Comparison of ENCODE assay signal across 8 cellular contexts in the genomic region with DNA sequence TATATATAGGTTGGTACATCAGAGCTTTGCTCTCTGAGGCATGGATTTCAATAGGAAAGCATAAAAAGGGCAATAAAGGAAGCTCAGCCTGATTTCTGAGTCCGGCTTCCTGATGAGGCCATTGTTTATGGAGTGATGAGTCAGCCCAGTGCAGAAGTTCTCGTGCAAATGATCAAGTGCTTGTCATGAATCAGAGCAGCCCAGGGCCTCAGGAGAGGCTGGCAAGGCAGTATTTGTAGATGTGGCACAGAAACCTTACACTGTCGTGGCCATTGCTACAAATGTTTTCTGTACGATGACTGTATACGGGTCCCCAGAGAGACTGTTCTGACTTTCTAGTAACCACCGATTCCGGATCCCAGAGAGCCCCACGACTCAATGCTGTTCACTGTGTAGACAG. TPM values are rescaled to one million over a fixed set of nuclear protein-coding genes. Genes with fewer than 3 reads are reported as not detected.
DNase-seq lines count a peak whose midpoint lies in the region; FAIRE-seq and TF ChIP-seq lines count a peak whose summit lies in the region.

No MANE protein-coding gene starts in this region.

- H3K27ac ChIP-seq in ascending aorta = peak overlapping the region; percentile 87 to 91
- peak overlapping the region; percentile 88 for H3K27ac ChIP-seq in keratinocyte (ENCODE audit: control insufficient read depth, insufficient read depth, low read length)

- H3K9ac ChIP-seq in keratinocyte (ENCODE audit: control insufficient read depth, extremely low read depth, insufficient read depth, low read length) = peak overlapping the region; percentile 68

- peaks cover 20% of the 10 kb centered on the region for H3K4me1 Mint-ChIP-seq in Caco-2 (ENCODE audit: low read depth, unreplicated experiment)
- peaks cover 7% of the 10 kb centered on the region for H3K4me1 Mint-ChIP-seq in type B pancreatic cell (ENCODE audit: unreplicated experiment)

- no peak for TF ChIP-seq CTCF in Caco-2 (IDR thresholded peaks at IDR 0.05; ENCODE audit: insufficient read depth in 1 of 2, low read depth in 1 of 2, low read length in 1 of 2, severe bottlenecking in 1 of 2, unreplicated experiment in 1 of 2)
- TF ChIP-seq CTCF in ascending aorta (IDR thresholded peaks at IDR 0.05) = no peak
- TF ChIP-seq CTCF in keratinocyte (optimal IDR thresholded peaks at IDR 0.05 in 1 of 3, IDR thresholded peaks at IDR 0.05 in 1 of 3, conservative IDR thresholded peaks at IDR 0.05 in 1 of 3; ENCODE audit: extremely low read depth in 1 of 3, insufficient read depth in 2 of 3, low read length in 3 of 3) = no peak
- no peak for TF ChIP-seq CTCF in type B pancreatic cell (conservative IDR thresholded peaks at IDR 0.05)

- no peaks in the 10 kb centered on the region for H3K79me2 ChIP-seq in keratinocyte (ENCODE audit: control insufficient read depth, insufficient read depth, low read length)

- intact Hi-C loops in Caco-2 (cut with micrococcal nuclease; ENCODE audit: unreplicated experiment) = no loop called here
- intact Hi-C loops in ascending aorta (cut with DNase I) = loop anchor here (10.0 kb wide), 3 partner anchors 173 to 933 kb away; a partner anchor contains a TSS

- POLR2A ChIA-PET in Caco-2 (lab: Charles Lee) = interaction anchor here (0.6 to 1.2 kb wide), 2 partner anchors 88 to 218 kb away, joined by 3 to 6 read pairs; no protein-coding TSS in a partner anchor

- H3K9me3 ChIP-seq in Caco-2 (no peaks in the 10 kb centered on the region), ascending aorta (no peaks in the 10 kb centered on the region), keratinocyte (ENCODE audit: control insufficient read depth, low read depth, low read length) (no peaks in the 10 kb centered on the region)

- dilution Hi-C loops in keratinocyte (cut with MboI; ENCODE audit: extremely low pct_ligation_motif_present, low sequenced_read_pairs) = no loop called here

- H3K4me1 ChIP-seq in Caco-2 = peaks cover 30% of the 10 kb centered on the region
- peaks cover 21 to 46% of the 10 kb centered on the region in 2 donors for H3K4me1 ChIP-seq in ascending aorta
- peaks cover 21% of the 10 kb centered on the region for H3K4me1 ChIP-seq in keratinocyte (ENCODE audit: control insufficient read depth, extremely low read depth, insufficient read depth, low read length)

- no peaks in the 10 kb centered on the region for H3K9me1 ChIP-seq in keratinocyte (ENCODE audit: control insufficient read depth, extremely low read depth, insufficient read depth, low read length)

- CTCF ChIA-PET in Caco-2 (lab: Charles Lee) = interaction anchor here (1.0 to 1.1 kb wide), 2 partner anchors 10 to 15 kb away, joined by 3 read pairs; no protein-coding TSS in a partner anchor

- H3K9me3 Mint-ChIP-seq in Caco-2 (ENCODE audit: unreplicated experiment) (peaks cover 10% of the 10 kb centered on the region), type B pancreatic cell (peaks cover 4% of the 10 kb centered on the region)

- peak; percentile 41 to 69 for DNase-seq in Caco-2
- DNase-seq in M059J (ENCODE audit: low read depth) = peak; percentile 99
- peak; percentile 82 to 93 for DNase-seq in ascending aorta (ENCODE audit: low spot score in 2 of 2)
- peak; percentile 52 for DNase-seq in keratinocyte (ENCODE audit: low read depth, low spot score)
- DNase-seq in type B pancreatic cell (ENCODE audit: extremely low spot score, unreplicated experiment) = no peak
- no peak for DNase-seq in activated gamma-delta T cell (lab: John Stamatoyannopoulos, UW)
- DNase-seq in NCI-H1436 treated with DMSO at 0.1 percent for 48 hours (lab: John Stamatoyannopoulos, UW) = no peak
- DNase-seq in midbrain (lab: John Stamatoyannopoulos, UW) = no peak

- BruUV-seq in Caco-2 (replicated peaks; lab: Mats Ljungman, UMichigan) = no TSS peak

- H3K27me3 ChIP-seq in Caco-2 (replicated peaks; ENCODE audit: control insufficient read depth, insufficient read depth, low read length) = no peaks in the 10 kb centered on the region
- H3K27me3 ChIP-seq in ascending aorta = no peaks in the 10 kb centered on the region
- H3K27me3 ChIP-seq in keratinocyte (ENCODE audit: control insufficient read depth, extremely low read depth, insufficient read depth, low read length) = peaks cover 3% of the 10 kb centered on the region

- no peaks in the 10 kb centered on the region for H4K20me1 ChIP-seq in keratinocyte (ENCODE audit: control insufficient read depth, extremely low read depth, insufficient read depth, low read length)

- H3K4me3 ChIP-seq in Caco-2 (ENCODE audit: low read depth, low read length) = no peak overlapping the region
- H3K4me3 ChIP-seq in ascending aorta = peak overlapping the region in 1 of 2 donors; percentile 5
- no peak overlapping the region for H3K4me3 ChIP-seq in keratinocyte (ENCODE audit: control insufficient read depth in 2 of 3, extremely low read depth in 1 of 3, insufficient read depth in 2 of 3, low read depth in 1 of 3, low read length in 3 of 3)

- H3K27me3 Mint-ChIP-seq in Caco-2 (ENCODE audit: insufficient read depth, unreplicated experiment) (no peaks in the 10 kb centered on the region), type B pancreatic cell (peaks cover 3% of the 10 kb centered on the region)

- H3K36me3 ChIP-seq in Caco-2 (ENCODE audit: control insufficient read depth, insufficient read depth, low read length) (no peaks in the 10 kb centered on the region; the same call in 1 of the 2 replicates), ascending aorta (no peaks in the 10 kb centered on the region), keratinocyte (ENCODE audit: control insufficient read depth in 2 of 2, extremely low read depth in 1 of 2, insufficient read depth in 2 of 2, low read length in 2 of 2) (no peaks in the 10 kb centered on the region)

- H3K27ac Mint-ChIP-seq in Caco-2 (ENCODE audit: unreplicated experiment) = peak overlapping the region; percentile 81
- peak overlapping the region; percentile 93 for H3K27ac Mint-ChIP-seq in type B pancreatic cell

- FAIRE-seq in keratinocyte (lab: Jason Lieb, UNC) = peak; percentile 99

- peak overlapping the region; percentile 55 for H2AFZ ChIP-seq in keratinocyte (ENCODE audit: control insufficient read depth, low read length)

- no peak overlapping the region for H3K4me3 Mint-ChIP-seq in Caco-2 (ENCODE audit: unreplicated experiment)
- peak overlapping the region; percentile 27 for H3K4me3 Mint-ChIP-seq in type B pancreatic cell

- H3K4me2 ChIP-seq in keratinocyte (ENCODE audit: control insufficient read depth, extremely low read depth, insufficient read depth, low read depth, low read length) = peak overlapping the region; percentile 43

- H3K36me3 Mint-ChIP-seq in Caco-2 (ENCODE audit: insufficient read depth, unreplicated experiment) (no peaks in the 10 kb centered on the region), type B pancreatic cell (no peaks in the 10 kb centered on the region)

RNA-seq across cellular contexts. Expression of a gene that starts 26.7 kb away (rescaled TPM):
- total RNA-seq in Caco-2 (2022) = 0.20 and 0.21 TPM in 2 replicates
- not detected in 2 replicates for total RNA-seq in M059J (2014; rRNA removed; shearing (Covaris generic))
- not detected for total RNA-seq in ascending aorta
- 0.03 TPM in 1 of 3 replicates, not detected in the others for polyA plus RNA-seq in keratinocyte
- polyA plus RNA-seq in keratinocyte (2011; ENCODE audit: low read depth) = not detected
- polyA plus RNA-seq in keratinocyte (2011; cell fraction: cytosol; rRNA removed) = not detected in 2 replicates
- not detected in 2 replicates for polyA plus RNA-seq in keratinocyte (2011; cell fraction: nucleus; rRNA removed)
- polyA plus RNA-seq in keratinocyte (2012; ENCODE audit: low replicate concordance) = not detected in 2 replicates
- polyA minus RNA-seq in keratinocyte = not detected in 3 replicates
- not detected for polyA minus RNA-seq in keratinocyte (2011; cell fraction: cytosol; rRNA and poly(A)+ RNA removed)
- not detected in 2 replicates for polyA minus RNA-seq in keratinocyte (2011; cell fraction: nucleus; rRNA and poly(A)+ RNA removed)
- 0.36 and 1.0 TPM in 2 replicates for total RNA-seq in type B pancreatic cell (ENCODE audit: low replicate concordance)

Comparison
In these comparisons a context has a peak if more than half of its experiments do, and no peak if none do; other contexts are left out.
1. DNase-seq: peak in Caco-2 (2 of 2), M059J (single experiment), ascending aorta (2 of 2) and keratinocyte (single experiment); none in type B pancreatic cell (single experiment), activated gamma-delta T cell (single experiment), NCI-H1436 treated with DMSO at 0.1 percent for 48 hours (single experiment) and midbrain (single experiment).